ENCODE assay signal across 1 cellular context in the genomic region with DNA sequence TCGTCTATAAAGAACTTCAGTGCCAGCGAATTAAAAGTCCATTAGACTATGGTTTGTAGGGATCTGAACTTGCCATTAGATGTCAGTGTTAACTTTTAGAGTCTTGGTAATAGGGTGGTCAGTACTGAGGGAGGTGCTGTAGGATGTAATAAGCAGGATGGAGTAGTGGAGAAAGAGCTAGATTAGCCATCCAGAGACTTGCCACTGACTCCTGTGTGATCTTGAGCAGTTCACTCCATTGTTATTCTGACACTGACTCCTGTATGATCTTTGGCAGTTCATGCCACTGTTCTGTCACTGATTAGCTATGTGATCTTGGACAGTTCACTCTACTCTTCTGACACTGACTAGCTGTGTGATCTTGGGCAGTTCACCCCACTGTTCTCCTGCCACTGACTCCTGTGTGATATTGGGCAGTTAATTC.
TF ChIP-seq lines count a peak whose summit lies in the region.

No MANE protein-coding gene starts in this region.

TF ChIP-seq in A549, 52 proteins besides CTCF, POLR2A, EP300 and RAD21 (continued from another document):
- no peak for TF ChIP-seq CBX8 (IDR thresholded peaks at IDR 0.05)
TF ChIP-seq in A549: peak in this region for 0.
